In the genomic region with DNA sequence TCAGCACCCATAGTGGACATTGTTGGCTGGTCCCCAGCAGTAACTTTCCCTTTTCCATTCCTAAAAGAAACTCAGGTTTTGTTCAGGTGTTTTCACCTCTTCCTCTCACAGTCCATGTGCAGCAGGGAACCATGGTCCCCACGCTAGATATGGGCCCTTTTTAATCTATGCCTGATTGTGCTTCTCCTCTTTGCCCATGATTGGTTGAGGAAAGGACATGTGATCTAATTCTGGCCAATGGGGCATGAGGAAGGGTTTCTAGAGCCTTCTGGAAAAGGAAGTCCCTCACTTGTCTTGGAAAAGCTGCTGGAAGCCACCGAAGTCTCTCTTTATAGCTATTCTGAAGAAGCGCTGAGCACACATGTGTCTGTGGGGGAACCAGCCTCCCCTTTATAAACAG, we compare ENCODE assay signal across 2 cellular contexts.
TF ChIP-seq lines count a peak whose summit lies in the region.

No MANE protein-coding gene starts in this region.

TF ChIP-seq in WTC11, 78 proteins besides CTCF, POLR2A, EP300 and RAD21 (continued from another document):
- TF ChIP-seq, protein P1, sequence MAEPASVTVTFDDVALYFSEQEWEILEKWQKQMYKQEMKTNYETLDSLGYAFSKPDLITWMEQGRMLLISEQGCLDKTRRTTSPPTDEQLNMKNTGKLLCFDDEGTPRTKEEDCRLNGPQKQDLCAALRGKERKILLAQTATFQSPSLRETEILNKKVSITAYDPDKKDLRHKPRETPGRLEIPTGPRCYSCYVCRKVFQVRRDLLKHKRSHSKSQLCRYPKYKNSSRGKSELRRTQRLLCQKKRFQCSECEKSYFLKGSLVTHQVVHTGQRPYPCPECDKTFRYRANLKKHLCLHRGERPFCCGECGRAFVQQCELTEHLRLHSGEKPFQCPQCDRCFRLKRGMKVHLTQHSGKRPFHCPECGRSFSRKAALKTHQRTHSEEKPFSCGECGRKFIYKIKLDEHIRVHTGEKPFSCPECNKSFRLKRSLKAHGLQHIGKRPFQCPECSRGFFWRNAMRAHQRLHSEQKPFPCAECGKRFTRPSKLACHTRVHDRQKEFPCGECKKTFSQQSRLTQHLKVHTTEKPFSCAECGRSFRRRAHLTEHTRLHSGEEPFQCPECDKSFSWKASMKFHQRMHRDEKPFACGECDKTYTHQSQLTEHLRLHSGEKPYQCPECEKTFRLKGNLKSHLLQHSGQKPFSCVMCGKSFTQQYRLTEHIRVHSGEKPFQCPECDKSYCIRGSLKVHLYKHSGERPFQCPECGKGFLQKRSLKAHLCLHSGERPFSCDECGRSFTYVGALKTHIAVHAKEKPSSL (CRISPR knock-in tag; conservative IDR thresholded peaks at IDR 0.05), result no peak
- TF ChIP-seq, protein P2, sequence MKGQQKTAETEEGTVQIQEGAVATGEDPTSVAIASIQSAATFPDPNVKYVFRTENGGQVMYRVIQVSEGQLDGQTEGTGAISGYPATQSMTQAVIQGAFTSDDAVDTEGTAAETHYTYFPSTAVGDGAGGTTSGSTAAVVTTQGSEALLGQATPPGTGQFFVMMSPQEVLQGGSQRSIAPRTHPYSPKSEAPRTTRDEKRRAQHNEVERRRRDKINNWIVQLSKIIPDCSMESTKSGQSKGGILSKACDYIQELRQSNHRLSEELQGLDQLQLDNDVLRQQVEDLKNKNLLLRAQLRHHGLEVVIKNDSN (CRISPR knock-in tag; IDR thresholded peaks at IDR 0.05), result 0 out of 2 replicates have a peak, but pooled peaks have one; percentile 19
- TF ChIP-seq, protein P3, sequence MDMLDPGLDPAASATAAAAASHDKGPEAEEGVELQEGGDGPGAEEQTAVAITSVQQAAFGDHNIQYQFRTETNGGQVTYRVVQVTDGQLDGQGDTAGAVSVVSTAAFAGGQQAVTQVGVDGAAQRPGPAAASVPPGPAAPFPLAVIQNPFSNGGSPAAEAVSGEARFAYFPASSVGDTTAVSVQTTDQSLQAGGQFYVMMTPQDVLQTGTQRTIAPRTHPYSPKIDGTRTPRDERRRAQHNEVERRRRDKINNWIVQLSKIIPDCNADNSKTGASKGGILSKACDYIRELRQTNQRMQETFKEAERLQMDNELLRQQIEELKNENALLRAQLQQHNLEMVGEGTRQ (CRISPR knock-in tag; IDR thresholded peaks at IDR 0.05), result peak; percentile 56
- TF ChIP-seq IRF2 (CRISPR knock-in tag; IDR thresholded peaks at IDR 0.05; ENCODE audit: borderline replicate concordance, low read depth) (no peak), CREM (CRISPR knock-in tag; IDR thresholded peaks at IDR 0.05) (no peak), CREB1 (CRISPR knock-in tag; IDR thresholded peaks at IDR 0.05) (no peak)
- TF ChIP-seq, protein P4, sequence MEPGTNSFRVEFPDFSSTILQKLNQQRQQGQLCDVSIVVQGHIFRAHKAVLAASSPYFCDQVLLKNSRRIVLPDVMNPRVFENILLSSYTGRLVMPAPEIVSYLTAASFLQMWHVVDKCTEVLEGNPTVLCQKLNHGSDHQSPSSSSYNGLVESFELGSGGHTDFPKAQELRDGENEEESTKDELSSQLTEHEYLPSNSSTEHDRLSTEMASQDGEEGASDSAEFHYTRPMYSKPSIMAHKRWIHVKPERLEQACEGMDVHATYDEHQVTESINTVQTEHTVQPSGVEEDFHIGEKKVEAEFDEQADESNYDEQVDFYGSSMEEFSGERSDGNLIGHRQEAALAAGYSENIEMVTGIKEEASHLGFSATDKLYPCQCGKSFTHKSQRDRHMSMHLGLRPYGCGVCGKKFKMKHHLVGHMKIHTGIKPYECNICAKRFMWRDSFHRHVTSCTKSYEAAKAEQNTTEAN (CRISPR knock-in tag; IDR thresholded peaks at IDR 0.05), result no peak
TF ChIP-seq in WTC11: peak in this region for 2.

TF ChIP-seq in HepG2, 621 proteins besides CTCF, POLR2A, EP300 and RAD21 (continued from another document):
- TF ChIP-seq, protein P5, sequence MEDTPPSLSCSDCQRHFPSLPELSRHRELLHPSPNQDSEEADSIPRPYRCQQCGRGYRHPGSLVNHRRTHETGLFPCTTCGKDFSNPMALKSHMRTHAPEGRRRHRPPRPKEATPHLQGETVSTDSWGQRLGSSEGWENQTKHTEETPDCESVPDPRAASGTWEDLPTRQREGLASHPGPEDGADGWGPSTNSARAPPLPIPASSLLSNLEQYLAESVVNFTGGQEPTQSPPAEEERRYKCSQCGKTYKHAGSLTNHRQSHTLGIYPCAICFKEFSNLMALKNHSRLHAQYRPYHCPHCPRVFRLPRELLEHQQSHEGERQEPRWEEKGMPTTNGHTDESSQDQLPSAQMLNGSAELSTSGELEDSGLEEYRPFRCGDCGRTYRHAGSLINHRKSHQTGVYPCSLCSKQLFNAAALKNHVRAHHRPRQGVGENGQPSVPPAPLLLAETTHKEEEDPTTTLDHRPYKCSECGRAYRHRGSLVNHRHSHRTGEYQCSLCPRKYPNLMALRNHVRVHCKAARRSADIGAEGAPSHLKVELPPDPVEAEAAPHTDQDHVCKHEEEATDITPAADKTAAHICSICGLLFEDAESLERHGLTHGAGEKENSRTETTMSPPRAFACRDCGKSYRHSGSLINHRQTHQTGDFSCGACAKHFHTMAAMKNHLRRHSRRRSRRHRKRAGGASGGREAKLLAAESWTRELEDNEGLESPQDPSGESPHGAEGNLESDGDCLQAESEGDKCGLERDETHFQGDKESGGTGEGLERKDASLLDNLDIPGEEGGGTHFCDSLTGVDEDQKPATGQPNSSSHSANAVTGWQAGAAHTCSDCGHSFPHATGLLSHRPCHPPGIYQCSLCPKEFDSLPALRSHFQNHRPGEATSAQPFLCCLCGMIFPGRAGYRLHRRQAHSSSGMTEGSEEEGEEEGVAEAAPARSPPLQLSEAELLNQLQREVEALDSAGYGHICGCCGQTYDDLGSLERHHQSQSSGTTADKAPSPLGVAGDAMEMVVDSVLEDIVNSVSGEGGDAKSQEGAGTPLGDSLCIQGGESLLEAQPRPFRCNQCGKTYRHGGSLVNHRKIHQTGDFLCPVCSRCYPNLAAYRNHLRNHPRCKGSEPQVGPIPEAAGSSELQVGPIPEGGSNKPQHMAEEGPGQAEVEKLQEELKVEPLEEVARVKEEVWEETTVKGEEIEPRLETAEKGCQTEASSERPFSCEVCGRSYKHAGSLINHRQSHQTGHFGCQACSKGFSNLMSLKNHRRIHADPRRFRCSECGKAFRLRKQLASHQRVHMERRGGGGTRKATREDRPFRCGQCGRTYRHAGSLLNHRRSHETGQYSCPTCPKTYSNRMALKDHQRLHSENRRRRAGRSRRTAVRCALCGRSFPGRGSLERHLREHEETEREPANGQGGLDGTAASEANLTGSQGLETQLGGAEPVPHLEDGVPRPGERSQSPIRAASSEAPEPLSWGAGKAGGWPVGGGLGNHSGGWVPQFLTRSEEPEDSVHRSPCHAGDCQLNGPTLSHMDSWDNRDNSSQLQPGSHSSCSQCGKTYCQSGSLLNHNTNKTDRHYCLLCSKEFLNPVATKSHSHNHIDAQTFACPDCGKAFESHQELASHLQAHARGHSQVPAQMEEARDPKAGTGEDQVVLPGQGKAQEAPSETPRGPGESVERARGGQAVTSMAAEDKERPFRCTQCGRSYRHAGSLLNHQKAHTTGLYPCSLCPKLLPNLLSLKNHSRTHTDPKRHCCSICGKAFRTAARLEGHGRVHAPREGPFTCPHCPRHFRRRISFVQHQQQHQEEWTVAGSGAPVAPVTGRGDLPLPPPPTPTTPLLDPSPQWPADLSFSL (CRISPR knock-in tag; IDR thresholded peaks at IDR 0.05), result no peak
- no peak for TF ChIP-seq ZSCAN30 (CRISPR knock-in tag; IDR thresholded peaks at IDR 0.05)
- no peak for TF ChIP-seq ZNF619 (CRISPR knock-in tag; IDR thresholded peaks at IDR 0.05)
- TF ChIP-seq, protein P6, sequence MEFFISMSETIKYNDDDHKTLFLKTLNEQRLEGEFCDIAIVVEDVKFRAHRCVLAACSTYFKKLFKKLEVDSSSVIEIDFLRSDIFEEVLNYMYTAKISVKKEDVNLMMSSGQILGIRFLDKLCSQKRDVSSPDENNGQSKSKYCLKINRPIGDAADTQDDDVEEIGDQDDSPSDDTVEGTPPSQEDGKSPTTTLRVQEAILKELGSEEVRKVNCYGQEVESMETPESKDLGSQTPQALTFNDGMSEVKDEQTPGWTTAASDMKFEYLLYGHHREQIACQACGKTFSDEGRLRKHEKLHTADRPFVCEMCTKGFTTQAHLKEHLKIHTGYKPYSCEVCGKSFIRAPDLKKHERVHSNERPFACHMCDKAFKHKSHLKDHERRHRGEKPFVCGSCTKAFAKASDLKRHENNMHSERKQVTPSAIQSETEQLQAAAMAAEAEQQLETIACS (CRISPR knock-in tag; IDR thresholded peaks at IDR 0.05), result no peak
- TF ChIP-seq ZNF143 (CRISPR knock-in tag; IDR thresholded peaks at IDR 0.05), result no peak
- TF ChIP-seq ZNF253 (CRISPR knock-in tag; IDR thresholded peaks at IDR 0.05; ENCODE audit: borderline replicate concordance), result no peak
- TF ChIP-seq TMF1 (CRISPR knock-in tag; IDR thresholded peaks at IDR 0.05; ENCODE audit: low read depth), result no peak
- no peak for TF ChIP-seq ZNF543 (CRISPR knock-in tag; IDR thresholded peaks at IDR 0.05)
- TF ChIP-seq MAZ (IDR thresholded peaks at IDR 0.05; ENCODE audit: borderline replicate concordance, low read depth, low read length), result no peak
- TF ChIP-seq MAZ (CRISPR knock-in tag; IDR thresholded peaks at IDR 0.05; ENCODE audit: low read depth), result no peak
- no peak for TF ChIP-seq ARHGAP35 (CRISPR knock-in tag; IDR thresholded peaks at IDR 0.05; ENCODE audit: borderline replicate concordance)
- TF ChIP-seq MIER2 (CRISPR knock-in tag; IDR thresholded peaks at IDR 0.05), result no peak
- TF ChIP-seq ZNF629 (CRISPR knock-in tag; conservative IDR thresholded peaks at IDR 0.05), result no peak
- TF ChIP-seq, protein P7, sequence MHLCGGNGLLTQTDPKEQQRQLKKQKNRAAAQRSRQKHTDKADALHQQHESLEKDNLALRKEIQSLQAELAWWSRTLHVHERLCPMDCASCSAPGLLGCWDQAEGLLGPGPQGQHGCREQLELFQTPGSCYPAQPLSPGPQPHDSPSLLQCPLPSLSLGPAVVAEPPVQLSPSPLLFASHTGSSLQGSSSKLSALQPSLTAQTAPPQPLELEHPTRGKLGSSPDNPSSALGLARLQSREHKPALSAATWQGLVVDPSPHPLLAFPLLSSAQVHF (CRISPR knock-in tag; IDR thresholded peaks at IDR 0.05), result no peak
